Comparison of ENCODE assay signal across 12 cellular contexts in genomic region chr20:62920039-62920645, GRCh38. TPM values are rescaled to one million over a fixed set of nuclear protein-coding genes. Genes with fewer than 3 reads are reported as not detected.
A peak's percentile ranks its signal among the peaks of the same experiment; 100 is the strongest.
DNase-seq lines count a peak whose midpoint lies in the region; ATAC-seq and TF ChIP-seq lines count a peak whose summit lies in the region.
"Had no signal": no experiment of that assay in that cellular context is flagged by ENCODE, and none has a peak within 500 bp of the region (broad histone marks: within the 10 kb centered on the region; RNA-seq: fewer than 3 reads in every experiment).

No MANE protein-coding gene starts in this region.

- H3K27me3 ChIP-seq in RWPE2 (ENCODE audit: insufficient read depth, poor library complexity, severe bottlenecking) = no peaks in the 10 kb centered on the region

- H3K27ac ChIP-seq in RWPE2 (ENCODE audit: poor library complexity, severe bottlenecking) = no peak overlapping the region
- H3K27ac ChIP-seq: A549, left ventricle myocardium inferior had no signal

- H3K4me3 ChIP-seq in RWPE2 (ENCODE audit: severe bottlenecking) = no peak overlapping the region
- H3K4me3 ChIP-seq: A549, left ventricle myocardium inferior had no signal

- CTCF ChIA-PET in activated CD4-positive, alpha-beta T cell treated with anti-CD3 and anti-CD28 coated beads, Interleukin-2, amount 10 ng/mL, durations not matched to agents 7 days and 5 days (lab: Charles Lee) = interaction anchor here (0.7 to 3.7 kb wide), 9 partner anchors 8 to 85 kb away, joined by 3 to 24 read pairs (median 4); partner anchors contain the start of genes GID8 and TCFL5

- no peaks in the 10 kb centered on the region for H3K9me3 Mint-ChIP-seq in activated CD4-positive, alpha-beta T cell treated with anti-CD3 and anti-CD28 coated beads, Interleukin-2, amount 10 ng/mL, durations not matched to agents 7 days and 5 days
- no peaks in the 10 kb centered on the region for H3K9me3 Mint-ChIP-seq in dendritic cell treated with granulocyte-macrophage colony-stimulating factor and Interleukin-4, amounts not matched to agents 40 ng/mL and 50 ng/mL, for 4 days

- no peak for DNase-seq in activated CD4-positive, alpha-beta T cell treated with anti-CD3 and anti-CD28 coated beads, Interleukin-2, amount 10 ng/mL, durations not matched to agents 7 days and 5 days
- DNase-seq in activated CD4-positive, alpha-beta T cell treated with anti-CD3 and anti-CD28 coated beads for 1 hour = no peak
- DNase-seq in RWPE2 (ENCODE audit: low spot score) = peak; percentile 70
- DNase-seq in posterior vena cava (ENCODE audit: low spot score) = peak; percentile 15
- DNase-seq in DMS53 treated with DMSO at 0.1 percent for 48 hours (lab: John Stamatoyannopoulos, UW; ENCODE audit: unreplicated experiment) = no peak
- no peak for DNase-seq in Ammon's horn (ENCODE audit: low spot score)
- DNase-seq: EL, left ventricle myocardium inferior, SHP77 treated with DMSO at 0.1 percent for 48 hours had no signal

- intact Hi-C loops in dendritic cell treated with granulocyte-macrophage colony-stimulating factor and Interleukin-4, amounts not matched to agents 40 ng/mL and 50 ng/mL, for 4 days (cut with micrococcal nuclease) = no loop called here
- intact Hi-C loops in posterior vena cava (cut with DNase I) = no loop called here

- ATAC-seq in RWPE2 (ENCODE audit: low read depth) (no peak), HG03354 (IDR thresholded peaks at IDR 0.05; ENCODE audit: poor library complexity, severe bottlenecking, unreplicated experiment) (no peak)
- ATAC-seq: A549 had no signal

- peak overlapping the region; percentile 77 for H3K4me3 Mint-ChIP-seq in activated CD4-positive, alpha-beta T cell treated with anti-CD3 and anti-CD28 coated beads, Interleukin-2, amount 10 ng/mL, durations not matched to agents 7 days and 5 days
- H3K4me3 Mint-ChIP-seq in dendritic cell treated with granulocyte-macrophage colony-stimulating factor and Interleukin-4, amounts not matched to agents 40 ng/mL and 50 ng/mL, for 4 days = no peak overlapping the region

- H3K27me3 Mint-ChIP-seq in activated CD4-positive, alpha-beta T cell treated with anti-CD3 and anti-CD28 coated beads, Interleukin-2, amount 10 ng/mL, durations not matched to agents 7 days and 5 days = no peaks in the 10 kb centered on the region
- no peaks in the 10 kb centered on the region for H3K27me3 Mint-ChIP-seq in dendritic cell treated with granulocyte-macrophage colony-stimulating factor and Interleukin-4, amounts not matched to agents 40 ng/mL and 50 ng/mL, for 4 days

- peaks cover 88% of the 10 kb centered on the region for H3K4me1 Mint-ChIP-seq in activated CD4-positive, alpha-beta T cell treated with anti-CD3 and anti-CD28 coated beads, Interleukin-2, amount 10 ng/mL, durations not matched to agents 7 days and 5 days
- H3K4me1 Mint-ChIP-seq in dendritic cell treated with granulocyte-macrophage colony-stimulating factor and Interleukin-4, amounts not matched to agents 40 ng/mL and 50 ng/mL, for 4 days (ENCODE audit: low read depth) = peaks cover 79% of the 10 kb centered on the region

- peaks cover 50% of the 10 kb centered on the region for H3K4me1 ChIP-seq in RWPE2 (ENCODE audit: insufficient read depth, poor library complexity, severe bottlenecking)

- H3K9me3 ChIP-seq in RWPE2 (ENCODE audit: severe bottlenecking) = no peaks in the 10 kb centered on the region
- H3K9me3 ChIP-seq: A549, left ventricle myocardium inferior had no signal

- no peak for TF ChIP-seq CTCF in RWPE2 (IDR thresholded peaks at IDR 0.05; ENCODE audit: poor library complexity, severe bottlenecking)

- H3K36me3 Mint-ChIP-seq in activated CD4-positive, alpha-beta T cell treated with anti-CD3 and anti-CD28 coated beads, Interleukin-2, amount 10 ng/mL, durations not matched to agents 7 days and 5 days (ENCODE audit: low read depth) = peaks cover 19% of the 10 kb centered on the region
- peaks cover 5% of the 10 kb centered on the region for H3K36me3 Mint-ChIP-seq in dendritic cell treated with granulocyte-macrophage colony-stimulating factor and Interleukin-4, amounts not matched to agents 40 ng/mL and 50 ng/mL, for 4 days (ENCODE audit: low read depth)

- peak overlapping the region; percentile 90 for H3K27ac Mint-ChIP-seq in activated CD4-positive, alpha-beta T cell treated with anti-CD3 and anti-CD28 coated beads, Interleukin-2, amount 10 ng/mL, durations not matched to agents 7 days and 5 days
- peak overlapping the region; percentile 32 for H3K27ac Mint-ChIP-seq in dendritic cell treated with granulocyte-macrophage colony-stimulating factor and Interleukin-4, amounts not matched to agents 40 ng/mL and 50 ng/mL, for 4 days

- POLR2A ChIA-PET in activated CD4-positive, alpha-beta T cell treated with anti-CD3 and anti-CD28 coated beads, Interleukin-2, amount 10 ng/mL, durations not matched to agents 7 days and 5 days (lab: Charles Lee) = no interaction called here

- peaks cover 33% of the 10 kb centered on the region for H3K36me3 ChIP-seq in RWPE2 (ENCODE audit: low read depth)
- H3K36me3 ChIP-seq: left ventricle myocardium inferior had no signal

RNA-seq across cellular contexts. Expression of gene DIDO1, which starts 6.2 kb away (rescaled TPM):
- 10 to 100 TPM; 78.3 to 79.4 TPM for total RNA-seq in activated CD4-positive, alpha-beta T cell treated with anti-CD3 and anti-CD28 coated beads, Interleukin-2, amount 10 ng/mL, durations not matched to agents 7 days and 5 days
- 10 to 100 TPM; 38.5 to 44.1 TPM for total RNA-seq in posterior vena cava

RNA-seq across cellular contexts. Expression of gene GID8, which starts 17.8 kb away (rescaled TPM):
- total RNA-seq in activated CD4-positive, alpha-beta T cell treated with anti-CD3 and anti-CD28 coated beads, Interleukin-2, amount 10 ng/mL, durations not matched to agents 7 days and 5 days = 10 to 100 TPM; 32.5 to 35.1 TPM
- total RNA-seq in posterior vena cava = 10 to 100 TPM; 14.9 to 20.0 TPM

RNA-seq across cellular contexts. Expression of gene SLC17A9, which starts 32.4 kb away (rescaled TPM):
- 10 to 100 TPM; 11.6 to 12.6 TPM for total RNA-seq in activated CD4-positive, alpha-beta T cell treated with anti-CD3 and anti-CD28 coated beads, Interleukin-2, amount 10 ng/mL, durations not matched to agents 7 days and 5 days
- total RNA-seq in posterior vena cava = 10 to 100 TPM in 1 of 2 donors, 1 to 10 TPM in 1; 9.9 to 16.3 TPM

RNA-seq across cellular contexts. Expression of gene TCFL5, which starts 58.5 kb away (rescaled TPM):
- total RNA-seq in activated CD4-positive, alpha-beta T cell treated with anti-CD3 and anti-CD28 coated beads, Interleukin-2, amount 10 ng/mL, durations not matched to agents 7 days and 5 days = 1 to 10 TPM; 7.9 to 8.4 TPM
- total RNA-seq in posterior vena cava = 10 to 100 TPM in 1 of 2 donors, 1 to 10 TPM in 1; 9.6 to 10.9 TPM

Comparison
In these comparisons a context has a peak if more than half of its experiments do, and no peak if none do; other contexts are left out.
1. DNase-seq: peak in RWPE2 (single experiment) and posterior vena cava (single experiment); none in activated CD4-positive, alpha-beta T cell treated with anti-CD3 and anti-CD28 coated beads, Interleukin-2, amount 10 ng/mL, durations not matched to agents 7 days and 5 days (single experiment), activated CD4-positive, alpha-beta T cell treated with anti-CD3 and anti-CD28 coated beads for 1 hour (single experiment), DMS53 treated with DMSO at 0.1 percent for 48 hours (single experiment) and Ammon's horn (single experiment).